ENCODE assay signal across 9 cellular contexts in genomic region chr3:5021571-5022092, GRCh38. TPM values are rescaled to one million over a fixed set of nuclear protein-coding genes. Genes with fewer than 3 reads are reported as not detected.
DNase-seq lines count a peak whose midpoint lies in the region; ATAC-seq and TF ChIP-seq lines count a peak whose summit lies in the region.
"Had no signal": no experiment of that assay in that cellular context is flagged by ENCODE, and none has a peak within 500 bp of the region (broad histone marks: within the 10 kb centered on the region; RNA-seq: fewer than 3 reads in every experiment).

No MANE protein-coding gene starts in this region.

- intact Hi-C loops in sciatic nerve (cut with DNase I), result no loop called here

- peak; percentile 1 for DNase-seq in DMS53 (lab: John Stamatoyannopoulos, UW)
- DNase-seq in DMS53 treated with DMSO at 0.1 percent for 48 hours (lab: John Stamatoyannopoulos, UW; ENCODE audit: unreplicated experiment), result no peak
- no peak for DNase-seq in SK-N-SH
- DNase-seq in epithelial cell of esophagus (ENCODE audit: low read depth), result peak; percentile 96
- no peak for DNase-seq in sciatic nerve (ENCODE audit: low spot score)
- DNase-seq in NK-92 (lab: John Stamatoyannopoulos, UW; ENCODE audit: unreplicated experiment), result no peak

- peaks cover 36% of the 10 kb centered on the region for H3F3A ChIP-seq in SK-N-SH (replicated peaks; ENCODE audit: insufficient read depth)

- H3K4me1 ChIP-seq in SK-N-SH (ENCODE audit: control insufficient read depth in 1 of 2, insufficient read depth in 2 of 2, low read depth in 1 of 2, low read length in 1 of 2), result peaks cover 16 to 21% of the 10 kb centered on the region in 2 experiments; a peak in 2 of 4 replicates

- CTCF ChIA-PET in SK-N-SH (lab: Yijun Ruan, JAX), result interaction anchor here (0.8 to 1.3 kb wide), 3 partner anchors 41 to 310 kb away, joined by 3 read pairs; no protein-coding TSS in a partner anchor

- H2AFZ ChIP-seq in SK-N-SH (ENCODE audit: low read depth), result peak overlapping the region; percentile 57

- peak overlapping the region; percentile 58; the same call in 1 of the 2 replicates for H3K9ac ChIP-seq in SK-N-SH

- ATAC-seq in sciatic nerve (no peak), GM21717 (IDR thresholded peaks at IDR 0.05; ENCODE audit: unreplicated experiment) (no peak)

- no peaks in the 10 kb centered on the region for H4K20me1 ChIP-seq in SK-N-SH (ENCODE audit: insufficient read depth)

- H3K79me2 ChIP-seq in SK-N-SH (ENCODE audit: insufficient read depth), result no peaks in the 10 kb centered on the region

- TF ChIP-seq CTCF in SK-N-SH (IDR thresholded peaks at IDR 0.05) (no peak), epithelial cell of esophagus (IDR thresholded peaks at IDR 0.05; ENCODE audit: insufficient read depth, low read depth, low read length, missing control alignments) (no peak)

- POLR2A ChIA-PET in SK-N-SH (lab: Yijun Ruan, JAX), result interaction anchor here (0.7 kb wide), 1 partner anchor 1699 kb away, joined by 4 read pairs; no protein-coding TSS in a partner anchor

- TF ChIP-seq EP300 in SK-N-SH (IDR thresholded peaks at IDR 0.05; ENCODE audit: borderline replicate concordance in 1 of 2, low read depth in 1 of 2, low read length in 1 of 2), result no peak

- H3K9me2 ChIP-seq in SK-N-SH, result no peaks in the 10 kb centered on the region

- H3K9me3 ChIP-seq in SK-N-SH, result no peaks in the 10 kb centered on the region

- no peaks in the 10 kb centered on the region for H3K27me3 ChIP-seq in SK-N-SH (ENCODE audit: insufficient read depth)

- no peak overlapping the region; the same call in 1 of the 2 replicates for H3K4me2 ChIP-seq in SK-N-SH

- no peak for TF ChIP-seq RAD21 in SK-N-SH (IDR thresholded peaks at IDR 0.05; ENCODE audit: low read length)

- WGBS in SK-N-SH (ENCODE audit: low lambda C conversion rate), result 85% methylated on average over 8 of the region's 8 CpGs

- H3K36me3 ChIP-seq in SK-N-SH (replicated peaks in 1 of 2; ENCODE audit: control insufficient read depth in 1 of 2, insufficient read depth in 2 of 2, low read length in 1 of 2), result no peaks in the 10 kb centered on the region

- H3K4me3 ChIP-seq in SK-N-SH (ENCODE audit: low read depth in 2 of 2, low read length in 1 of 2) (no peak overlapping the region), epithelial cell of esophagus (ENCODE audit: low read length) (no peak overlapping the region), skin epidermis (no peak overlapping the region)

- peak overlapping the region in 1 of 2 experiments; percentile 95; a peak in 2 of 4 replicates for H3K27ac ChIP-seq in SK-N-SH (ENCODE audit: low read depth in 2 of 2, low read length in 1 of 2)
- peak overlapping the region in 17 of 21 experiments; percentile 6 to 87 (median 48) for H3K27ac ChIP-seq in skin epidermis
- H3K27ac ChIP-seq: 22Rv1 had no signal

TF ChIP-seq in SK-N-SH, 30 proteins besides CTCF, POLR2A, EP300 and RAD21:
- TF ChIP-seq FOXJ3 (CRISPR knock-in tag; IDR thresholded peaks at IDR 0.05), result no peak
- TF ChIP-seq, protein P1, sequence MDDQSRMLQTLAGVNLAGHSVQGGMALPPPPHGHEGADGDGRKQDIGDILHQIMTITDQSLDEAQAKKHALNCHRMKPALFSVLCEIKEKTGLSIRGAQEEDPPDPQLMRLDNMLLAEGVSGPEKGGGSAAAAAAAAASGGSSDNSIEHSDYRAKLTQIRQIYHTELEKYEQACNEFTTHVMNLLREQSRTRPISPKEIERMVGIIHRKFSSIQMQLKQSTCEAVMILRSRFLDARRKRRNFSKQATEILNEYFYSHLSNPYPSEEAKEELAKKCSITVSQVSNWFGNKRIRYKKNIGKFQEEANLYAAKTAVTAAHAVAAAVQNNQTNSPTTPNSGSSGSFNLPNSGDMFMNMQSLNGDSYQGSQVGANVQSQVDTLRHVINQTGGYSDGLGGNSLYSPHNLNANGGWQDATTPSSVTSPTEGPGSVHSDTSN (IDR thresholded peaks at IDR 0.05), result no peak
- no peak for TF ChIP-seq GABPA (IDR thresholded peaks at IDR 0.05; ENCODE audit: low read depth)
- TF ChIP-seq, protein P2, sequence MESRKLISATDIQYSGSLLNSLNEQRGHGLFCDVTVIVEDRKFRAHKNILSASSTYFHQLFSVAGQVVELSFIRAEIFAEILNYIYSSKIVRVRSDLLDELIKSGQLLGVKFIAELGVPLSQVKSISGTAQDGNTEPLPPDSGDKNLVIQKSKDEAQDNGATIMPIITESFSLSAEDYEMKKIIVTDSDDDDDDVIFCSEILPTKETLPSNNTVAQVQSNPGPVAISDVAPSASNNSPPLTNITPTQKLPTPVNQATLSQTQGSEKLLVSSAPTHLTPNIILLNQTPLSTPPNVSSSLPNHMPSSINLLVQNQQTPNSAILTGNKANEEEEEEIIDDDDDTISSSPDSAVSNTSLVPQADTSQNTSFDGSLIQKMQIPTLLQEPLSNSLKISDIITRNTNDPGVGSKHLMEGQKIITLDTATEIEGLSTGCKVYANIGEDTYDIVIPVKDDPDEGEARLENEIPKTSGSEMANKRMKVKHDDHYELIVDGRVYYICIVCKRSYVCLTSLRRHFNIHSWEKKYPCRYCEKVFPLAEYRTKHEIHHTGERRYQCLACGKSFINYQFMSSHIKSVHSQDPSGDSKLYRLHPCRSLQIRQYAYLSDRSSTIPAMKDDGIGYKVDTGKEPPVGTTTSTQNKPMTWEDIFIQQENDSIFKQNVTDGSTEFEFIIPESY (IDR thresholded peaks at IDR 0.05; ENCODE audit: borderline replicate concordance, low read depth), result no peak
- TF ChIP-seq NFIC (IDR thresholded peaks at IDR 0.05; ENCODE audit: borderline replicate concordance), result no peak
- no peak for TF ChIP-seq POLR2AphosphoS5 (IDR thresholded peaks at IDR 0.05; ENCODE audit: low read depth, low read length)
- TF ChIP-seq TEAD4 (IDR thresholded peaks at IDR 0.05; ENCODE audit: borderline replicate concordance, insufficient read depth), result no peak
- no peak for TF ChIP-seq RXRA (IDR thresholded peaks at IDR 0.05; ENCODE audit: borderline replicate concordance, low read depth)
- TF ChIP-seq, protein P3, sequence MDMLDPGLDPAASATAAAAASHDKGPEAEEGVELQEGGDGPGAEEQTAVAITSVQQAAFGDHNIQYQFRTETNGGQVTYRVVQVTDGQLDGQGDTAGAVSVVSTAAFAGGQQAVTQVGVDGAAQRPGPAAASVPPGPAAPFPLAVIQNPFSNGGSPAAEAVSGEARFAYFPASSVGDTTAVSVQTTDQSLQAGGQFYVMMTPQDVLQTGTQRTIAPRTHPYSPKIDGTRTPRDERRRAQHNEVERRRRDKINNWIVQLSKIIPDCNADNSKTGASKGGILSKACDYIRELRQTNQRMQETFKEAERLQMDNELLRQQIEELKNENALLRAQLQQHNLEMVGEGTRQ (IDR thresholded peaks at IDR 0.05; ENCODE audit: borderline replicate concordance, low read depth, low read length), result no peak
- no peak for TF ChIP-seq MXI1 (IDR thresholded peaks at IDR 0.05; ENCODE audit: low read depth, low read length)
- no peak for TF ChIP-seq FOSL2 (IDR thresholded peaks at IDR 0.05; ENCODE audit: borderline replicate concordance, low read depth)
- TF ChIP-seq RCOR1 (IDR thresholded peaks at IDR 0.05; ENCODE audit: low read length), result no peak
- no peak for TF ChIP-seq SIN3A (IDR thresholded peaks at IDR 0.05; ENCODE audit: borderline replicate concordance, low read depth, low read length)
- no peak for TF ChIP-seq MEF2A (IDR thresholded peaks at IDR 0.05; ENCODE audit: borderline replicate concordance, low read depth)
- no peak for TF ChIP-seq ELF1 (IDR thresholded peaks at IDR 0.05)

RNA-seq across cellular contexts. Expression of gene BHLHE40, which starts 42.4 kb away (rescaled TPM):
- 47.2 and 62.2 TPM in 2 replicates for polyA plus RNA-seq in SK-N-SH (2012; rRNA removed)
- 23.2 and 33.0 TPM in 2 replicates for polyA plus RNA-seq in SK-N-SH (2012; cell fraction: cytosol; rRNA removed)
- polyA plus RNA-seq in SK-N-SH (2012; cell fraction: nucleus; rRNA removed), result 211 and 257 TPM in 2 replicates
- 288 TPM for total RNA-seq in sciatic nerve

Comparison
In these comparisons a context has a peak if more than half of its experiments do, and no peak if none do; other contexts are left out.
1. DNase-seq: peak in DMS53 (single experiment) and epithelial cell of esophagus (single experiment); none in DMS53 treated with DMSO at 0.1 percent for 48 hours (single experiment), SK-N-SH (single experiment), sciatic nerve (single experiment) and NK-92 (single experiment).